In genomic region chr12:68835333-68835908, GRCh38 we compare ENCODE assay signal across 19 cellular contexts. TPM values are rescaled to one million over a fixed set of nuclear protein-coding genes. Genes with fewer than 3 reads are reported as not detected.
DNase-seq lines count a peak whose midpoint lies in the region; ATAC-seq and TF ChIP-seq lines count a peak whose summit lies in the region.
"Had no signal": no experiment of that assay in that cellular context is flagged by ENCODE, and none has a peak within 500 bp of the region (broad histone marks: within the 10 kb centered on the region; RNA-seq: fewer than 3 reads in every experiment).

No MANE protein-coding gene starts in this region.

- H3K4me3 ChIP-seq in left ventricle myocardium inferior = no peak overlapping the region
- H3K4me3 ChIP-seq in right atrium auricular region = no peak overlapping the region
- H3K4me3 ChIP-seq in SJSA1 = no peak overlapping the region
- H3K4me3 ChIP-seq in upper lobe of right lung = no peak overlapping the region
- H3K4me3 ChIP-seq in coronary artery = no peak overlapping the region
- H3K4me3 ChIP-seq: left lung, thyroid gland had no signal

- ATAC-seq in upper lobe of right lung (peak; percentile 38), HG03039 (IDR thresholded peaks at IDR 0.05; ENCODE audit: unreplicated experiment) (no peak)
- ATAC-seq: left lung; naive thymus-derived CD8-positive, alpha-beta T cell had no signal

- H3K27me3 ChIP-seq in left ventricle myocardium inferior (ENCODE audit: low read depth) (no peaks in the 10 kb centered on the region), right atrium auricular region (no peaks in the 10 kb centered on the region), SJSA1 (replicated peaks) (no peaks in the 10 kb centered on the region), upper lobe of right lung (no peaks in the 10 kb centered on the region)
- H3K27me3 ChIP-seq: left lung, thyroid gland had no signal

- TF ChIP-seq CTCF in left ventricle myocardium inferior (IDR thresholded peaks at IDR 0.05; ENCODE audit: borderline replicate concordance) = no peak
- TF ChIP-seq CTCF in right atrium auricular region (IDR thresholded peaks at IDR 0.05) = no peak
- TF ChIP-seq CTCF in upper lobe of right lung (IDR thresholded peaks at IDR 0.05) = no peak
- no peak for TF ChIP-seq CTCF in coronary artery (IDR thresholded peaks at IDR 0.05)

- H3K9me3 ChIP-seq in left ventricle myocardium inferior (replicated peaks) (no peaks in the 10 kb centered on the region), right atrium auricular region (no peaks in the 10 kb centered on the region), SJSA1 (replicated peaks) (no peaks in the 10 kb centered on the region), upper lobe of right lung (no peaks in the 10 kb centered on the region)
- H3K9me3 ChIP-seq: left lung, thyroid gland had no signal

- peak overlapping the region; percentile 17 for H3K27ac ChIP-seq in left ventricle myocardium inferior (replicated peaks)
- no peak overlapping the region for H3K27ac ChIP-seq in right atrium auricular region
- no peak overlapping the region for H3K27ac ChIP-seq in SJSA1
- no peak overlapping the region for H3K27ac ChIP-seq in upper lobe of right lung
- no peak overlapping the region for H3K27ac ChIP-seq in coronary artery
- H3K27ac ChIP-seq: left lung, thyroid gland had no signal

- H3K36me3 ChIP-seq in left ventricle myocardium inferior = peaks cover 90% of the 10 kb centered on the region
- H3K36me3 ChIP-seq in right atrium auricular region = peaks cover 62% of the 10 kb centered on the region
- H3K36me3 ChIP-seq in SJSA1 = peaks cover 95% of the 10 kb centered on the region
- H3K36me3 ChIP-seq in upper lobe of right lung = peaks cover 95% of the 10 kb centered on the region

- H3K4me1 ChIP-seq in left ventricle myocardium inferior (peaks cover 22% of the 10 kb centered on the region), right atrium auricular region (no peaks in the 10 kb centered on the region), SJSA1 (replicated peaks) (peaks cover 6% of the 10 kb centered on the region), upper lobe of right lung (no peaks in the 10 kb centered on the region)
- H3K4me1 ChIP-seq: left lung, thyroid gland had no signal

- no peak for DNase-seq in left ventricle myocardium inferior
- DNase-seq in right atrium auricular region (ENCODE audit: low spot score) = no peak
- peak; percentile 86 to 99 for DNase-seq in SJSA1 (ENCODE audit: low read depth in 1 of 2, low spot score in 2 of 2)
- peak; percentile 19 for DNase-seq in iPS-NIHi7 (ENCODE audit: extremely low spot score)
- no peak for DNase-seq in upper lobe of right lung
- no peak for DNase-seq in NCI-H2227 treated with DMSO at 0.1 percent for 48 hours (lab: John Stamatoyannopoulos, UW)
- no peak for DNase-seq in coronary artery (ENCODE audit: low spot score)
- DNase-seq: activated CD4-positive, alpha-beta T cell treated with anti-CD3 and anti-CD28 coated beads, Interleukin-2, amount 50 U/mL, for 4 hours; AML-193; DMS79 treated with DMSO at 0.1 percent for 48 hours; IMR-90; left lung; naive thymus-derived CD8-positive, alpha-beta T cell; NCI-H2081 treated with DMSO at 0.1 percent for 48 hours; retina; SHP77; stimulated activated CD4-positive, alpha-beta T cell treated with anti-CD3 and anti-CD28 coated beads, Interleukin-2, amount 100 ng/mL, for 24 hours; thyroid gland had no signal

- intact Hi-C loops in left ventricle myocardium inferior (cut with micrococcal nuclease) (no loop called here), upper lobe of right lung (cut with DNase I) (no loop called here)

RNA-seq across cellular contexts. Expression of gene MDM2, which starts 27.4 kb away (rescaled TPM):
- total RNA-seq in left ventricle myocardium inferior (36.0 TPM), right atrium auricular region (10 to 100 TPM; 36.0 to 36.6 TPM), upper lobe of right lung (198 TPM)
- 2,133 and 2,408 TPM in 2 replicates for total RNA-seq in SJSA1 (2014; rRNA removed; shearing (Covaris generic))

Comparison
In these comparisons a context has a peak if more than half of its experiments do, and no peak if none do; other contexts are left out.
1. DNase-seq: peak in SJSA1 (2 of 2) and iPS-NIHi7 (single experiment); none in left ventricle myocardium inferior (single experiment), right atrium auricular region (single experiment), upper lobe of right lung (single experiment), NCI-H2227 treated with DMSO at 0.1 percent for 48 hours (single experiment) and coronary artery (single experiment).
2. RNA of gene MDM2, which starts 27.4 kb away (total RNA-seq): 2,133 to 2,408 TPM in SJSA1; 198 TPM in upper lobe of right lung (single experiment), 36.0 to 36.6 TPM in right atrium auricular region and 36.0 TPM in left ventricle myocardium inferior (single experiment); every median in the first group is over 10 times any median in the second.